In genomic region chr6:114418304-114418972, GRCh38 we compare ENCODE assay signal across 26 cellular contexts.
"Had no signal": no experiment of that assay in that cellular context is flagged by ENCODE, and none has a peak within 500 bp of the region (broad histone marks: within the 10 kb centered on the region; RNA-seq: fewer than 3 reads in every experiment).

No MANE protein-coding gene starts in this region.

- H3K9me3 Mint-ChIP-seq: activated CD4-positive, alpha-beta T cell treated with anti-CD3 and anti-CD28 coated beads, Interleukin-2, amount 10 ng/mL, durations not matched to agents 24 days and 14 days; activated CD8-positive, alpha-beta T cell treated with anti-CD3 and anti-CD28 coated beads for 36 hours; activated naive CD8-positive, alpha-beta T cell treated with anti-CD3 and anti-CD28 coated beads for 36 hours; activated T-helper 17 cell treated with anti-CD3 and anti-CD28 coated beads, Interleukin-2, amount 50 U/mL, for 72 hours had no signal

- H3K27ac ChIP-seq: brain microvascular endothelial cell, VCaP had no signal

- H3K36me3 Mint-ChIP-seq: activated naive CD8-positive, alpha-beta T cell treated with anti-CD3 and anti-CD28 coated beads for 36 hours had no signal

- H3K36me3 ChIP-seq: brain microvascular endothelial cell had no signal

- H3K4me1 Mint-ChIP-seq: activated CD4-positive, alpha-beta T cell treated with anti-CD3 and anti-CD28 coated beads, Interleukin-2, amount 10 ng/mL, durations not matched to agents 24 days and 14 days; activated naive CD8-positive, alpha-beta T cell treated with anti-CD3 and anti-CD28 coated beads for 36 hours; activated T-helper 17 cell treated with anti-CD3 and anti-CD28 coated beads, Interleukin-2, amount 50 U/mL, for 72 hours; central memory CD8-positive, alpha-beta T cell had no signal

- ATAC-seq: activated T-cell treated with anti-CD3 and anti-CD28 coated beads, Interleukin-2, amount 50 U/mL, for 72 hours had no signal

- DNase-seq: activated CD4-positive, alpha-beta T cell treated with anti-CD3 and anti-CD28 coated beads, Interleukin-2, amount 10 ng/mL, durations not matched to agents 24 days and 14 days; activated CD4-positive, alpha-beta T cell treated with anti-CD3 and anti-CD28 coated beads, Interleukin-2, amount 50 U/mL, for 4 hours; activated CD4-positive, CD25-positive, alpha-beta regulatory T cell; activated effector memory CD4-positive, alpha-beta T cell treated with anti-CD3 and anti-CD28 coated beads, Interleukin-2, amount 50 U/mL, for 16 hours; activated naive CD4-positive, alpha-beta T cell; activated naive CD4-positive, alpha-beta T cell treated with anti-CD3 and anti-CD28 coated beads, Interleukin-2, amount 50 U/mL, for 16 hours; activated T-cell treated with anti-CD3 and anti-CD28 coated beads, Interleukin-2, amount 50 U/mL, for 1 hour; activated T-cell treated with anti-CD3 and anti-CD28 coated beads, Interleukin-2, amount 50 U/mL, for 72 hours; amniotic stem cell; aorta; brain microvascular endothelial cell; NCI-H1092 treated with DMSO at 0.1 percent for 48 hours; NCI-H187; NCI-H2107; NCI-H510A; NCI-H526; Right ventricle myocardium superior; SW 1271; T-helper 1 cell; T-helper 2 cell; T-helper 9 cell had no signal

- H3K27ac Mint-ChIP-seq: activated CD4-positive, alpha-beta T cell treated with anti-CD3 and anti-CD28 coated beads, Interleukin-2, amount 10 ng/mL, durations not matched to agents 24 days and 14 days; activated CD8-positive, alpha-beta T cell treated with anti-CD3 and anti-CD28 coated beads for 36 hours; activated naive CD8-positive, alpha-beta T cell treated with anti-CD3 and anti-CD28 coated beads for 36 hours; activated T-cell treated with anti-CD3 and anti-CD28 coated beads, Interleukin-2, amount 50 U/mL, for 72 hours; activated T-helper 17 cell treated with anti-CD3 and anti-CD28 coated beads, Interleukin-2, amount 50 U/mL, for 72 hours had no signal

- H3K27me3 ChIP-seq: brain microvascular endothelial cell had no signal

- H3K27me3 Mint-ChIP-seq: activated CD4-positive, alpha-beta T cell treated with anti-CD3 and anti-CD28 coated beads, Interleukin-2, amount 10 ng/mL, durations not matched to agents 24 days and 14 days; activated naive CD8-positive, alpha-beta T cell treated with anti-CD3 and anti-CD28 coated beads for 36 hours; activated T-helper 17 cell treated with anti-CD3 and anti-CD28 coated beads, Interleukin-2, amount 50 U/mL, for 72 hours; central memory CD8-positive, alpha-beta T cell had no signal

- H3K4me3 Mint-ChIP-seq: activated CD4-positive, alpha-beta T cell treated with anti-CD3 and anti-CD28 coated beads, Interleukin-2, amount 10 ng/mL, durations not matched to agents 24 days and 14 days; activated CD8-positive, alpha-beta T cell treated with anti-CD3 and anti-CD28 coated beads for 36 hours; activated naive CD8-positive, alpha-beta T cell treated with anti-CD3 and anti-CD28 coated beads for 36 hours; activated T-cell treated with anti-CD3 and anti-CD28 coated beads, Interleukin-2, amount 50 U/mL, for 72 hours; activated T-helper 17 cell treated with anti-CD3 and anti-CD28 coated beads, Interleukin-2, amount 50 U/mL, for 72 hours; central memory CD8-positive, alpha-beta T cell had no signal
